In genomic region chr11:105824494-105825013, GRCh38 we compare ENCODE assay signal across 20 cellular contexts.
"Had no signal": no experiment of that assay in that cellular context is flagged by ENCODE, and none has a peak within 500 bp of the region (broad histone marks: within the 10 kb centered on the region; RNA-seq: fewer than 3 reads in every experiment).

No MANE protein-coding gene starts in this region.

- H3K9me3 Mint-ChIP-seq: mesothelial cell of epicardium; naive B cell; naive thymus-derived CD8-positive, alpha-beta T cell had no signal

- H3K4me3 Mint-ChIP-seq: mesothelial cell of epicardium; naive B cell; naive thymus-derived CD8-positive, alpha-beta T cell had no signal

- H3K27ac Mint-ChIP-seq: mesothelial cell of epicardium; naive B cell; naive thymus-derived CD8-positive, alpha-beta T cell had no signal

- H3K36me3 Mint-ChIP-seq: naive B cell; naive thymus-derived CD8-positive, alpha-beta T cell had no signal

- DNase-seq: dermis blood vessel endothelial cell; dorsolateral prefrontal cortex; effector CD4-positive, alpha-beta T cell; effector memory CD4-positive, alpha-beta T cell; foreskin keratinocyte; head of caudate nucleus; heart right ventricle; hippocampal formation; left cardiac atrium; left lung; left ventricle myocardium superior; lower lobe of right lung; mesenchymal stem cell; mucosa of descending colon; naive B cell; naive thymus-derived CD8-positive, alpha-beta T cell had no signal

- ATAC-seq: foreskin keratinocyte; gastroesophageal sphincter; heart right ventricle; left cardiac atrium; left lung; left ventricle myocardium superior; lower lobe of right lung; mucosa of descending colon; naive thymus-derived CD8-positive, alpha-beta T cell had no signal

- H3K27ac ChIP-seq: coronary artery, esophagus muscularis mucosa, foreskin keratinocyte, gastroesophageal sphincter, heart right ventricle, left lung, lower lobe of right lung had no signal

- H3K9me3 ChIP-seq: esophagus muscularis mucosa, gastroesophageal sphincter, heart right ventricle, left lung, lower lobe of right lung, mucosa of descending colon had no signal

- H3K27me3 ChIP-seq: dorsolateral prefrontal cortex, esophagus muscularis mucosa, foreskin keratinocyte, gastroesophageal sphincter, heart right ventricle, left lung had no signal
